Comparison of ENCODE assay signal across 14 cellular contexts in genomic region chr17:15038656-15039055, GRCh38.
DNase-seq lines count a peak whose midpoint lies in the region; ATAC-seq and TF ChIP-seq lines count a peak whose summit lies in the region.
"Had no signal": no experiment of that assay in that cellular context is flagged by ENCODE, and none has a peak within 500 bp of the region (broad histone marks: within the 10 kb centered on the region; RNA-seq: fewer than 3 reads in every experiment).

No MANE protein-coding gene starts in this region.

- peaks cover 10% of the 10 kb centered on the region for H3K4me1 ChIP-seq in HUES48 (ENCODE audit: control insufficient read depth, insufficient read depth, low read length)
- H3K4me1 ChIP-seq in SJCRH30, result no peaks in the 10 kb centered on the region

- DNase-seq in AG09309 (ENCODE audit: low read depth) (peak; percentile 38), MCF 10A (ENCODE audit: unreplicated experiment) (peak; percentile 28), kidney tubule cell (ENCODE audit: low spot score) (peak; percentile 41), SJCRH30 (no peak), medulla oblongata (ENCODE audit: extremely low spot score) (no peak)
- DNase-seq in NK-92 treated with Interleukin-12 subunit alpha and Interleukin-12 subunit beta, amount 100 ng/mL, for 24 hours (lab: John Stamatoyannopoulos, UW), result no peak
- DNase-seq: activated CD4-positive, alpha-beta T cell treated with anti-CD3 and anti-CD28 coated beads, Interleukin-2, amount 50 U/mL, for 48 hours; activated naive CD8-positive, alpha-beta T cell treated with anti-CD3 and anti-CD28 coated beads, Interleukin-2, amount 50 U/mL, for 24 hours; activated T-cell treated with anti-CD3 and anti-CD28 coated beads, Interleukin-2, amount 50 U/mL, for 72 hours; MM.1S; NCI-H2171 treated with DMSO at 0.1 percent for 48 hours had no signal

- no peak for TF ChIP-seq CTCF in AG09309 (IDR thresholded peaks at IDR 0.05; ENCODE audit: control insufficient read depth, insufficient read depth, low read depth, low read length, missing control alignments)
- TF ChIP-seq CTCF in MCF 10A (IDR thresholded peaks at IDR 0.05; ENCODE audit: unreplicated experiment), result no peak

- H3K9me3 ChIP-seq in HUES48 (ENCODE audit: control insufficient read depth, insufficient read depth, low read length), result no peaks in the 10 kb centered on the region
- no peaks in the 10 kb centered on the region for H3K9me3 ChIP-seq in SJCRH30 (replicated peaks)

- H3K36me3 ChIP-seq in HUES48 (ENCODE audit: control insufficient read depth, insufficient read depth, low read length), result no peaks in the 10 kb centered on the region
- H3K36me3 ChIP-seq in SJCRH30, result no peaks in the 10 kb centered on the region

- no peaks in the 10 kb centered on the region for H3K27me3 ChIP-seq in HUES48 (ENCODE audit: control insufficient read depth, insufficient read depth, low read length)
- H3K27me3 ChIP-seq in SJCRH30, result peaks cover 15% of the 10 kb centered on the region

- ATAC-seq in HG02588 (IDR thresholded peaks at IDR 0.05; ENCODE audit: unreplicated experiment), result no peak
- ATAC-seq: activated naive CD8-positive, alpha-beta T cell treated with anti-CD3 and anti-CD28 coated beads, Interleukin-2, amount 50 U/mL, for 24 hours; activated T-cell treated with anti-CD3 and anti-CD28 coated beads, Interleukin-2, amount 50 U/mL, for 72 hours; natural killer cell treated with Interleukin-12 subunit alpha and Interleukin-12 subunit beta and Interleukin-15 and Interleukin-18, amount 100 ng/mL, for 72 hours had no signal

- no TSS peak for BruUV-seq in MCF 10A (replicated peaks; lab: Mats Ljungman, UMichigan)

- H3K27ac Mint-ChIP-seq in MCF 10A (ENCODE audit: low read depth, unreplicated experiment), result no peak overlapping the region
- H3K27ac Mint-ChIP-seq: activated naive CD8-positive, alpha-beta T cell treated with anti-CD3 and anti-CD28 coated beads, Interleukin-2, amount 50 U/mL, for 24 hours; activated T-cell treated with anti-CD3 and anti-CD28 coated beads, Interleukin-2, amount 50 U/mL, for 72 hours; natural killer cell treated with Interleukin-12 subunit alpha and Interleukin-12 subunit beta and Interleukin-15 and Interleukin-18, amount 100 ng/mL, for 72 hours had no signal

- H3K4me3 ChIP-seq in AG09309 (ENCODE audit: control insufficient read depth, low read depth, low read length) (no peak overlapping the region), HUES48 (ENCODE audit: low read depth, low read length) (no peak overlapping the region), SJCRH30 (no peak overlapping the region)

- POLR2A ChIA-PET in MCF 10A (lab: Yijun Ruan, JAX), result no interaction called here

- H3K27ac ChIP-seq in HUES48 (ENCODE audit: low read depth, low read length) (peak overlapping the region; percentile 15), SJCRH30 (no peak overlapping the region)

- peaks cover 13% of the 10 kb centered on the region for H3K4me1 Mint-ChIP-seq in MCF 10A (ENCODE audit: insufficient read depth, unreplicated experiment)
- H3K4me1 Mint-ChIP-seq: activated naive CD8-positive, alpha-beta T cell treated with anti-CD3 and anti-CD28 coated beads, Interleukin-2, amount 50 U/mL, for 24 hours had no signal

- H3K36me3 Mint-ChIP-seq in MCF 10A (ENCODE audit: insufficient read depth, unreplicated experiment), result no peaks in the 10 kb centered on the region
- H3K36me3 Mint-ChIP-seq: natural killer cell treated with Interleukin-12 subunit alpha and Interleukin-12 subunit beta and Interleukin-15 and Interleukin-18, amount 100 ng/mL, for 72 hours had no signal

- H3K27me3 Mint-ChIP-seq in MCF 10A (ENCODE audit: insufficient read depth, unreplicated experiment), result no peaks in the 10 kb centered on the region

- H3K4me3 Mint-ChIP-seq in MCF 10A (ENCODE audit: unreplicated experiment), result no peak overlapping the region
- H3K4me3 Mint-ChIP-seq: activated naive CD8-positive, alpha-beta T cell treated with anti-CD3 and anti-CD28 coated beads, Interleukin-2, amount 50 U/mL, for 24 hours; activated T-cell treated with anti-CD3 and anti-CD28 coated beads, Interleukin-2, amount 50 U/mL, for 72 hours; natural killer cell treated with Interleukin-12 subunit alpha and Interleukin-12 subunit beta and Interleukin-15 and Interleukin-18, amount 100 ng/mL, for 72 hours had no signal

- CTCF ChIA-PET in MCF 10A (lab: Yijun Ruan, JAX), result no interaction called here

- H3K9me3 Mint-ChIP-seq in MCF 10A (ENCODE audit: unreplicated experiment), result no peaks in the 10 kb centered on the region
- H3K9me3 Mint-ChIP-seq: activated naive CD8-positive, alpha-beta T cell treated with anti-CD3 and anti-CD28 coated beads, Interleukin-2, amount 50 U/mL, for 24 hours; activated T-cell treated with anti-CD3 and anti-CD28 coated beads, Interleukin-2, amount 50 U/mL, for 72 hours; natural killer cell treated with Interleukin-12 subunit alpha and Interleukin-12 subunit beta and Interleukin-15 and Interleukin-18, amount 100 ng/mL, for 72 hours had no signal

- H3K9ac ChIP-seq in HUES48 (ENCODE audit: low read depth, low read length), result no peak overlapping the region

- intact Hi-C loops in MCF 10A (cut with micrococcal nuclease), result no loop called here

Comparison
In these comparisons a context has a peak if more than half of its experiments do, and no peak if none do; other contexts are left out.
1. DNase-seq: peak in AG09309 (single experiment), MCF 10A (single experiment) and kidney tubule cell (single experiment); none in SJCRH30 (0 of 2), medulla oblongata (single experiment) and NK-92 treated with Interleukin-12 subunit alpha and Interleukin-12 subunit beta, amount 100 ng/mL, for 24 hours (single experiment).